20 cellular contexts compared by ENCODE assay signal in genomic region chr11:109000531-109000930, GRCh38.
"Had no signal": no experiment of that assay in that cellular context is flagged by ENCODE, and none has a peak within 500 bp of the region (broad histone marks: within the 10 kb centered on the region; RNA-seq: fewer than 3 reads in every experiment).

No MANE protein-coding gene starts in this region.

- ATAC-seq: activated CD8-positive, alpha-beta T cell treated with anti-CD3 and anti-CD28 coated beads for 36 hours; body of pancreas; gastrocnemius medialis; heart left ventricle; sciatic nerve had no signal

- H3K27ac Mint-ChIP-seq: activated CD4-positive, alpha-beta T cell treated with anti-CD3 and anti-CD28 coated beads, Interleukin-2, amount 10 ng/mL, durations not matched to agents 24 days and 14 days; activated CD8-positive, alpha-beta T cell treated with anti-CD3 and anti-CD28 coated beads for 36 hours; activated T-cell treated with anti-CD3 and anti-CD28 coated beads, Interleukin-2, amount 50 U/mL, for 24 hours; activated T-helper 2 cell treated with anti-CD3 and anti-CD28 coated beads, Interferon-gamma antibody, Interleukin-2, Interleukin-4, amounts not matched to agents 10 μg/mL and 5 μg/mL and 100 μg/mL, durations not matched to agents 14 hours and 24 hours and 36 hours; nephron; type B pancreatic cell had no signal

- H3K4me3 Mint-ChIP-seq: activated CD4-positive, alpha-beta T cell treated with anti-CD3 and anti-CD28 coated beads, Interleukin-2, amount 10 ng/mL, durations not matched to agents 24 days and 14 days; activated CD8-positive, alpha-beta T cell treated with anti-CD3 and anti-CD28 coated beads for 36 hours; activated T-cell treated with anti-CD3 and anti-CD28 coated beads, Interleukin-2, amount 50 U/mL, for 24 hours; central memory CD8-positive, alpha-beta T cell; nephron; type B pancreatic cell had no signal

- H3K9me3 Mint-ChIP-seq: activated T-helper 2 cell treated with anti-CD3 and anti-CD28 coated beads, Interferon-gamma antibody, Interleukin-2, Interleukin-4, amounts not matched to agents 10 μg/mL and 5 μg/mL and 100 μg/mL, durations not matched to agents 14 hours and 24 hours and 36 hours; type B pancreatic cell had no signal

- DNase-seq: activated CD4-positive, alpha-beta T cell treated with anti-CD3 and anti-CD28 coated beads, Interleukin-2, amount 10 ng/mL, durations not matched to agents 24 days and 14 days; activated CD8-positive, alpha-beta T cell treated with anti-CD3 and anti-CD28 coated beads for 36 hours; activated naive CD4-positive, alpha-beta T cell treated with Interleukin-2 at 50 U/mL for 16 hours; activated T-cell treated with anti-CD3 and anti-CD28 coated beads, Interleukin-2, amount 50 U/mL, for 24 hours; body of pancreas; colonic mucosa; gastrocnemius medialis; heart left ventricle; left ventricle myocardium inferior; mammary epithelial cell; midbrain; stimulated activated CD4-positive, alpha-beta T cell treated with anti-CD3 and anti-CD28 coated beads, Interleukin-4, amount 100 ng/mL, for 1 hour; stomach; T1000 had no signal

- H3K4me1 Mint-ChIP-seq: activated CD4-positive, alpha-beta T cell treated with anti-CD3 and anti-CD28 coated beads, Interleukin-2, amount 10 ng/mL, durations not matched to agents 24 days and 14 days; central memory CD8-positive, alpha-beta T cell; nephron had no signal

- H3K4me3 ChIP-seq: body of pancreas, colonic mucosa, gastrocnemius medialis, heart left ventricle, left ventricle myocardium inferior, smooth muscle cell, stomach had no signal

- H3K36me3 Mint-ChIP-seq: type B pancreatic cell had no signal
